ENCODE assay signal across 26 cellular contexts in the genomic region with DNA sequence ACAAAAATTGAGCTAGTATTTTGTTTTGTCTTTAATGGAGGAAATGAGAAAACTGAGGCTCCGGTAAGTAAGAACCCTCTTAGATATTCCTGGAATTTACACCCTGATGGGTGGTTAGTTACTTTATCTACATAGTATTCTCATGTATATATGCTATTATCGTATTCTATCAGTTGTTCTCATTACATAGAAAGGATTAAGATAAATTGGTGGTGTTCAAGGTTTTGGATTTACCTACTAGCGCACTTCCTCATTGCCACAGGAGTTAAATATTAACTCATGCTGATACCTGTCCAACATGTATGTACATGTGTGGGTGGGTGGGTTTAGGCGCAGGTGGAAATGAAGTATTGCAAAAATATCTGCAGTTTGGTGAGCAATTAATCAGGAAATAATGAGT.
DNase-seq lines count a peak whose midpoint lies in the region; ATAC-seq and TF ChIP-seq lines count a peak whose summit lies in the region.
"Had no signal": no experiment of that assay in that cellular context is flagged by ENCODE, and none has a peak within 500 bp of the region (broad histone marks: within the 10 kb centered on the region; RNA-seq: fewer than 3 reads in every experiment).

No MANE protein-coding gene starts in this region.

- H3K4me2 ChIP-seq in skeletal muscle satellite cell (ENCODE audit: low read length) = peak overlapping the region; percentile 54

- H3K36me3 ChIP-seq in skeletal muscle satellite cell (ENCODE audit: insufficient read depth, low read length) = peaks cover 25% of the 10 kb centered on the region
- H3K36me3 ChIP-seq: heart right ventricle, neutrophil, thoracic aorta had no signal

- H3K4me1 ChIP-seq in foreskin keratinocyte (peaks cover 49% of the 10 kb centered on the region), skeletal muscle satellite cell (ENCODE audit: control insufficient read depth, insufficient read depth, low read length) (peaks cover 34% of the 10 kb centered on the region)
- H3K4me1 ChIP-seq: heart right ventricle had no signal

- POLR2A ChIA-PET in WTC11 (lab: Charles Lee) = no interaction called here

- ATAC-seq in WTC11 (peak; percentile 83), foreskin keratinocyte (peak; percentile 33), GM18861 (IDR thresholded peaks at IDR 0.05; ENCODE audit: unreplicated experiment) (no peak)
- ATAC-seq in activated naive CD4-positive, alpha-beta T cell treated with anti-CD3 and anti-CD28 coated beads, Interleukin-2, amount 50 U/mL, for 72 hours = no peak
- ATAC-seq: activated naive CD8-positive, alpha-beta T cell treated with anti-CD3 and anti-CD28 coated beads, Interleukin-2, amount 50 U/mL, for 24 hours; heart right ventricle; SK-N-SH treated with all-trans-retinoic acid at 6 μM for 48 hours had no signal

- H3K9me3 Mint-ChIP-seq in HFFc6 (no peaks in the 10 kb centered on the region), WTC11 (peaks cover 20% of the 10 kb centered on the region)
- H3K9me3 Mint-ChIP-seq in activated naive CD8-positive, alpha-beta T cell treated with anti-CD3 and anti-CD28 coated beads for 36 hours = peaks cover 9% of the 10 kb centered on the region
- H3K9me3 Mint-ChIP-seq in activated naive CD4-positive, alpha-beta T cell treated with anti-CD3 and anti-CD28 coated beads, Interleukin-2, amount 50 U/mL, for 72 hours = peaks cover 4 to 12% of the 10 kb centered on the region in 2 donors
- H3K9me3 Mint-ChIP-seq: CD4-positive, alpha-beta T cell; T-helper 2 cell treated with Interferon-gamma antibody and Interleukin-4, amounts not matched to agents 5 μg/mL and 100 μg/mL, for 36 hours had no signal

- no peaks in the 10 kb centered on the region for H3K9me3 ChIP-seq in skeletal muscle satellite cell (replicated peaks; ENCODE audit: low read length)
- H3K9me3 ChIP-seq: neutrophil, thoracic aorta had no signal

- H3K27ac ChIP-seq in foreskin keratinocyte = no peak overlapping the region
- H3K27ac ChIP-seq: heart right ventricle, neutrophil, RWPE1, thoracic aorta had no signal

- H3K36me3 Mint-ChIP-seq in HFFc6 (ENCODE audit: low read depth) (peaks cover 47% of the 10 kb centered on the region), WTC11 (peaks cover 22% of the 10 kb centered on the region)
- H3K36me3 Mint-ChIP-seq in activated naive CD8-positive, alpha-beta T cell treated with anti-CD3 and anti-CD28 coated beads for 36 hours = peaks cover 17% of the 10 kb centered on the region
- peaks cover 0 to 13% of the 10 kb centered on the region in 2 donors for H3K36me3 Mint-ChIP-seq in activated naive CD4-positive, alpha-beta T cell treated with anti-CD3 and anti-CD28 coated beads, Interleukin-2, amount 50 U/mL, for 72 hours
- H3K36me3 Mint-ChIP-seq: immature natural killer cell had no signal

- H3K27me3 Mint-ChIP-seq in HFFc6 (ENCODE audit: insufficient read depth) (no peaks in the 10 kb centered on the region), WTC11 (ENCODE audit: low read depth) (no peaks in the 10 kb centered on the region)
- H3K27me3 Mint-ChIP-seq in activated naive CD8-positive, alpha-beta T cell treated with anti-CD3 and anti-CD28 coated beads for 36 hours = no peaks in the 10 kb centered on the region
- H3K27me3 Mint-ChIP-seq: activated naive CD8-positive, alpha-beta T cell treated with anti-CD3 and anti-CD28 coated beads, Interleukin-2, amount 50 U/mL, for 24 hours; CD4-positive, alpha-beta T cell had no signal

- CTCF ChIA-PET in WTC11 (lab: Charles Lee) = interaction anchor here (1.2 kb wide), 1 partner anchor 16 kb away, joined by 4 read pairs; no protein-coding TSS in a partner anchor

- H3K27ac Mint-ChIP-seq in HFFc6 (peak overlapping the region; percentile 68), WTC11 (peak overlapping the region; percentile 91)
- H3K27ac Mint-ChIP-seq in activated naive CD8-positive, alpha-beta T cell treated with anti-CD3 and anti-CD28 coated beads for 36 hours = no peak overlapping the region
- no peak overlapping the region for H3K27ac Mint-ChIP-seq in activated naive CD4-positive, alpha-beta T cell treated with anti-CD3 and anti-CD28 coated beads, Interleukin-2, amount 50 U/mL, for 72 hours
- H3K27ac Mint-ChIP-seq: activated naive CD8-positive, alpha-beta T cell treated with anti-CD3 and anti-CD28 coated beads, Interleukin-2, amount 50 U/mL, for 24 hours; CD4-positive, alpha-beta T cell; T-helper 2 cell treated with Interferon-gamma antibody and Interleukin-4, amounts not matched to agents 5 μg/mL and 100 μg/mL, for 36 hours had no signal

- DNase-seq in HFFc6 = no peak
- no peak for DNase-seq in WTC11 (ENCODE audit: low spot score)
- no peak for DNase-seq in foreskin keratinocyte
- DNase-seq in activated naive CD8-positive, alpha-beta T cell treated with anti-CD3 and anti-CD28 coated beads for 36 hours = no peak
- no peak for DNase-seq in activated naive CD4-positive, alpha-beta T cell treated with anti-CD3 and anti-CD28 coated beads, Interleukin-2, amount 50 U/mL, for 72 hours (ENCODE audit: low spot score in 2 of 2)
- DNase-seq: activated CD4-positive, alpha-beta T cell treated with anti-CD3 and anti-CD28 coated beads, Interleukin-2, amount 50 U/mL, for 48 hours; activated CD8-positive, alpha-beta memory T cell treated with anti-CD3 and anti-CD28 coated beads, Interleukin-2, amount 50 U/mL, for 48 hours; activated effector memory CD4-positive, alpha-beta T cell treated with Interleukin-2 at 50 U/mL for 16 hours; activated naive CD8-positive, alpha-beta T cell treated with anti-CD3 and anti-CD28 coated beads, Interleukin-2, amount 50 U/mL, for 24 hours; CD4-positive, alpha-beta T cell; cortex of kidney; GF-D8; heart right ventricle; immature natural killer cell; KBM-7; NCI-H2171 treated with DMSO at 0.1 percent for 48 hours; NCI-H524 treated with DMSO at 0.1 percent for 48 hours; stimulated activated CD4-positive, alpha-beta T cell treated with anti-CD3 and anti-CD28 coated beads, Interleukin-4, amount 100 ng/mL, for 24 hours; stimulated activated naive CD4-positive, alpha-beta T cell treated with Interleukin-2 at 50 U/mL for 16 hours had no signal

- H3K4me3 ChIP-seq in skeletal muscle satellite cell (ENCODE audit: low read length) = no peak overlapping the region
- H3K4me3 ChIP-seq: heart right ventricle, thoracic aorta had no signal

- H3K4me3 Mint-ChIP-seq in HFFc6 (peak overlapping the region; percentile 30; the same call in 1 of the 2 replicates), WTC11 (peak overlapping the region; percentile 14)
- no peak overlapping the region for H3K4me3 Mint-ChIP-seq in activated naive CD8-positive, alpha-beta T cell treated with anti-CD3 and anti-CD28 coated beads for 36 hours
- H3K4me3 Mint-ChIP-seq: activated naive CD8-positive, alpha-beta T cell treated with anti-CD3 and anti-CD28 coated beads, Interleukin-2, amount 50 U/mL, for 24 hours; CD4-positive, alpha-beta T cell; immature natural killer cell; T-helper 2 cell treated with Interferon-gamma antibody and Interleukin-4, amounts not matched to agents 5 μg/mL and 100 μg/mL, for 36 hours had no signal

- TF ChIP-seq CTCF in HFFc6 (IDR thresholded peaks at IDR 0.05) (no peak), WTC11 (IDR thresholded peaks at IDR 0.05) (no peak), foreskin keratinocyte (conservative IDR thresholded peaks at IDR 0.05) (no peak)

- H3K4me1 Mint-ChIP-seq in HFFc6 (ENCODE audit: low read depth) (peaks cover 65% of the 10 kb centered on the region), WTC11 (peaks cover 27% of the 10 kb centered on the region)
- H3K4me1 Mint-ChIP-seq in activated naive CD8-positive, alpha-beta T cell treated with anti-CD3 and anti-CD28 coated beads for 36 hours = peaks cover 14% of the 10 kb centered on the region
- H3K4me1 Mint-ChIP-seq: immature natural killer cell had no signal

- peak overlapping the region; percentile 55 for H3K9ac ChIP-seq in skeletal muscle satellite cell (ENCODE audit: low read depth, low read length)

- H3K27me3 ChIP-seq in foreskin keratinocyte = no peaks in the 10 kb centered on the region
- no peaks in the 10 kb centered on the region for H3K27me3 ChIP-seq in skeletal muscle satellite cell (ENCODE audit: control insufficient read depth, insufficient read depth, low read length)

TF ChIP-seq in WTC11, 78 proteins besides CTCF, POLR2A, EP300 and RAD21 (continues in another document):
- TF ChIP-seq ZNF671 (CRISPR knock-in tag; IDR thresholded peaks at IDR 0.05) = no peak
- TF ChIP-seq TEAD4 (CRISPR knock-in tag; IDR thresholded peaks at IDR 0.05) = no peak
- no peak for TF ChIP-seq GRHL2 (CRISPR knock-in tag; IDR thresholded peaks at IDR 0.05; ENCODE audit: insufficient replicate concordance, severe bottlenecking)
- TF ChIP-seq, protein P1, sequence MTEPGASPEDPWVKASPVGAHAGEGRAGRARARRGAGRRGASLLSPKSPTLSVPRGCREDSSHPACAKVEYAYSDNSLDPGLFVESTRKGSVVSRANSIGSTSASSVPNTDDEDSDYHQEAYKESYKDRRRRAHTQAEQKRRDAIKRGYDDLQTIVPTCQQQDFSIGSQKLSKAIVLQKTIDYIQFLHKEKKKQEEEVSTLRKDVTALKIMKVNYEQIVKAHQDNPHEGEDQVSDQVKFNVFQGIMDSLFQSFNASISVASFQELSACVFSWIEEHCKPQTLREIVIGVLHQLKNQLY (CRISPR knock-in tag; IDR thresholded peaks at IDR 0.05) = no peak
- no peak for TF ChIP-seq ZNF263 (CRISPR knock-in tag; IDR thresholded peaks at IDR 0.05; ENCODE audit: low read depth)
- TF ChIP-seq OVOL2 (CRISPR knock-in tag; IDR thresholded peaks at IDR 0.05; ENCODE audit: borderline replicate concordance) = no peak
- TF ChIP-seq CREM (CRISPR knock-in tag; IDR thresholded peaks at IDR 0.05) = no peak

Comparison
In these comparisons a context has a peak if more than half of its experiments do, and no peak if none do; other contexts are left out.
1. H3K27ac Mint-ChIP-seq: peak in HFFc6 (single experiment) and WTC11 (single experiment); none in activated naive CD8-positive, alpha-beta T cell treated with anti-CD3 and anti-CD28 coated beads for 36 hours (single experiment) and activated naive CD4-positive, alpha-beta T cell treated with anti-CD3 and anti-CD28 coated beads, Interleukin-2, amount 50 U/mL, for 72 hours (0 of 2).
2. ATAC-seq: peak in WTC11 (single experiment) and foreskin keratinocyte (single experiment); none in GM18861 (single experiment) and activated naive CD4-positive, alpha-beta T cell treated with anti-CD3 and anti-CD28 coated beads, Interleukin-2, amount 50 U/mL, for 72 hours (0 of 2).